31 cellular contexts compared by ENCODE assay signal in the genomic region with DNA sequence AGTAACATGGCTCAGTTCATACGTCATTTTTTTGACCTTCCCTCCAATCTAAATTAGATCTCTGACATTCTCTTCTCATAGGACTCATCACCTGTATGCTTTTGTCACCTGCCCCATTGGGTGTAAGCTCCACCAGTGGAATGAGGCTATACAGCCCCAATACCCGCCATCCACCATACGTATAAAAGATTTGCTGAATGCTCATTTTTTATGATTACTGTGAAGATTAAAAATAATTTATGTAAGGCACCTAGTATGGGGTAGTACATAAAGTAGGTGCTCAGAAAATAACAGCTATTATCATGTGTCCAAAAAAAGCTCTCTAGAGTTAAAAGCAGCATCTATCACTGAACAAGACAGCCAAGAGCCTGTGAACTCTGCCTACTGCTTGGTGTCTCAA. TPM values are rescaled to one million over a fixed set of nuclear protein-coding genes. Genes with fewer than 3 reads are reported as not detected.
"Had no signal": no experiment of that assay in that cellular context is flagged by ENCODE, and none has a peak within 500 bp of the region (broad histone marks: within the 10 kb centered on the region; RNA-seq: fewer than 3 reads in every experiment).

No MANE protein-coding gene starts in this region.

- DNase-seq: naive thymus-derived CD4-positive, alpha-beta T cell; natural killer cell; occipital lobe; ovary; posterior cingulate gyrus; psoas muscle; right cardiac atrium; spleen; stimulated activated CD4-positive, alpha-beta T cell treated with anti-CD3 and anti-CD28 coated beads, Interleukin-12 subunit alpha, Interleukin-12 subunit beta, amount 100 ng/mL, for 4 hours; stimulated activated CD4-positive, alpha-beta T cell treated with anti-CD3 and anti-CD28 coated beads, Interleukin-1b, Interleukin-23, amount 100 ng/mL, for 48 hours; stimulated activated CD4-positive, alpha-beta T cell treated with anti-CD3 and anti-CD28 coated beads, Interleukin-4, amount 100 ng/mL, for 1 hour; stimulated activated CD4-positive, alpha-beta T cell treated with anti-CD3 and anti-CD28 coated beads, Interleukin-4, amount 100 ng/mL, for 4 hours; stimulated activated naive B cell treated with anti-CD40 and anti-IgM and Interleukin-4, amounts not matched to agents 10 μg/mL and 1 μg/mL and 100 μg/mL, for 72 hours; stimulated activated naive CD4-positive, alpha-beta T cell treated with Interleukin-2 at 50 U/mL for 16 hours; stomach; thyroid gland; trophoblast cell; upper lobe of left lung; uterus had no signal

- H3K4me3 ChIP-seq: neural progenitor cell, ovary, psoas muscle, skin epidermis, smooth muscle cell, spleen, stomach, thoracic aorta, thyroid gland, tibial nerve, upper lobe of left lung, uterus had no signal

- H2AFZ ChIP-seq: neural progenitor cell, parathyroid adenoma had no signal

- H3K4me1 ChIP-seq: neural progenitor cell, parathyroid adenoma, psoas muscle, uterus had no signal

- H3K9me3 ChIP-seq: ovary, psoas muscle, spleen, stomach, thoracic aorta, thyroid gland, tibial nerve, upper lobe of left lung, uterus had no signal

- H3K9ac ChIP-seq: neural progenitor cell, parathyroid adenoma had no signal

- H3K36me3 ChIP-seq: uterus had no signal

- ATAC-seq: naive thymus-derived CD4-positive, alpha-beta T cell; natural killer cell; psoas muscle; right cardiac atrium; sciatic nerve; stimulated activated effector memory CD8-positive, alpha-beta T cell treated with anti-CD3 and anti-CD28 coated beads, Interleukin-12 subunit alpha, Interleukin-12 subunit beta, amount 100 ng/mL, for 72 hours; stimulated activated naive B cell treated with anti-CD40 and anti-IgM and Interleukin-4, amounts not matched to agents 10 μg/mL and 1 μg/mL and 100 μg/mL, for 72 hours had no signal

- H3K27me3 ChIP-seq: ovary, spleen, stomach, thyroid gland, tibial nerve, upper lobe of left lung, uterus had no signal

- H3K4me2 ChIP-seq: neural progenitor cell, smooth muscle cell had no signal

- H3K27ac ChIP-seq: neural progenitor cell, ovary, parathyroid adenoma, psoas muscle, skin epidermis, spleen, stomach, thoracic aorta, thyroid gland, tibial nerve, upper lobe of left lung, uterus had no signal

RNA-seq across cellular contexts. Expression of gene SLC12A5, which starts 36.7 kb away (rescaled TPM):
- total RNA-seq: naive thymus-derived CD4-positive, alpha-beta T cell; psoas muscle; subcutaneous adipose tissue; thoracic aorta had no signal
- polyA plus RNA-seq: naive thymus-derived CD4-positive, alpha-beta T cell had no signal

RNA-seq across cellular contexts. Expression of gene CD40, which starts 52.4 kb away (rescaled TPM):
- polyA plus RNA-seq: neural cell had no signal

RNA-seq across cellular contexts. Expression of gene MMP9, which starts 57.0 kb away (rescaled TPM):
- total RNA-seq: occipital lobe, progenitor cell of endocrine pancreas, renal cortical epithelial cell had no signal
- polyA plus RNA-seq: naive thymus-derived CD4-positive, alpha-beta T cell; neural cell had no signal
